In the genomic region with DNA sequence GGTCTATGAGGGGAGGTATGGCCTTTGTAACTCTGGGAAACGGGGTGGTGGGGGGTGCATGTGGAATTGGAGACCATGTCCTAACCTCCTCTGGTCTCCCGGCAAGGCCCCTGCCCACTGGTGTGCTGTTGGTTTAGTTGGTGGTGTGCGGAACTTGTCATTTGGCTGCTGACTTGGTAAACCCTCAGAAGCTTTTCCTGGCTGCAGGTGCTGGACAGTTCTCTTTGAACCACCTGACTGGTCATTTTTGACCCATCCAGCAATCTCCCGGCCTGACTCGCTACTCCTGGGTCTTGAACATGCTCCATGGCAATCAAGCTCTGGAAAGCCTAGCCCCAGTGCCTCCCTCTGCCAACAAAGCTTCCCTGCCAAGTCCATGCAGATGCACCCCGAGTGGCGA, we compare ENCODE assay signal across 8 cellular contexts.
"Had no signal": no experiment of that assay in that cellular context is flagged by ENCODE, and none has a peak within 500 bp of the region (broad histone marks: within the 10 kb centered on the region; RNA-seq: fewer than 3 reads in every experiment).

No MANE protein-coding gene starts in this region.

- H2AFZ ChIP-seq: GM23248 had no signal

- H3K27me3 Mint-ChIP-seq: IgD-negative memory B cell had no signal

- H3K27ac ChIP-seq: GM23248, HL-60, KMS-11 had no signal

- DNase-seq: GM23248, H9, HCEC 1CT, KBM-7 had no signal

- H3K4me3 Mint-ChIP-seq: H9, IgD-negative memory B cell had no signal

- H3K9me3 Mint-ChIP-seq: IgD-negative memory B cell had no signal

- H3K4me3 ChIP-seq: GM23248 had no signal

- ATAC-seq: HepG2 had no signal

- H3K4me1 Mint-ChIP-seq: IgD-negative memory B cell had no signal

- H3K27ac Mint-ChIP-seq: IgD-negative memory B cell had no signal

- H3K4me2 ChIP-seq: KMS-11 had no signal
